ENCODE assay signal across 8 cellular contexts in genomic region chr2:215435261-215435808, GRCh38. TPM values are rescaled to one million over a fixed set of nuclear protein-coding genes. Genes with fewer than 3 reads are reported as not detected.
DNase-seq lines count a peak whose midpoint lies in the region; ATAC-seq lines count a peak whose summit lies in the region.

No MANE protein-coding gene starts in this region.

- H3K27me3 ChIP-seq in iPS-20b (ENCODE audit: insufficient read depth, low read length) = peaks cover 9% of the 10 kb centered on the region; the same call in 1 of the 2 replicates

- H3K9ac ChIP-seq in iPS-20b (ENCODE audit: low read depth, low read length) = peak overlapping the region; percentile 85

- H3K4me3 ChIP-seq in Jurkat, Clone E6-1 (ENCODE audit: low read length) = peak overlapping the region; percentile 32; the same call in 1 of the 2 replicates
- peak overlapping the region; percentile 90 for H3K4me3 ChIP-seq in iPS-20b (ENCODE audit: low read length)

- peaks cover 29% of the 10 kb centered on the region for H3K36me3 ChIP-seq in iPS-20b (ENCODE audit: insufficient read depth, low read depth, low read length)

- no peaks in the 10 kb centered on the region for H3K9me3 ChIP-seq in iPS-20b (ENCODE audit: insufficient read depth, low read depth, low read length)

- DNase-seq in COLO668 (lab: John Stamatoyannopoulos, UW; ENCODE audit: unreplicated experiment) (peak; percentile 37), medulla oblongata (ENCODE audit: extremely low spot score) (no peak)
- no peak for DNase-seq in Jurkat, Clone E6-1 (ENCODE audit: low read depth, low spot score)
- peak; percentile 4 for DNase-seq in stimulated activated CD4-positive, alpha-beta T cell treated with anti-CD3 and anti-CD28 coated beads, Interleukin-4, amount 100 ng/mL, for 24 hours

- peaks cover 6% of the 10 kb centered on the region; the same call in 1 of the 2 replicates for H3K4me1 ChIP-seq in iPS-20b (ENCODE audit: insufficient read depth, low read length)

- H3K27ac ChIP-seq in angular gyrus (ENCODE audit: low read depth, low read length) = peak overlapping the region; percentile 12
- H3K27ac ChIP-seq in iPS-20b (ENCODE audit: low read length) = no peak overlapping the region

- ATAC-seq in GM21381 (IDR thresholded peaks at IDR 0.05; ENCODE audit: unreplicated experiment) = peak; percentile 40
- ATAC-seq in GM19455 (IDR thresholded peaks at IDR 0.05; ENCODE audit: unreplicated experiment) = no peak

RNA-seq across cellular contexts. Expression of gene FN1, which starts 0.5 kb away (rescaled TPM):
- 3.1 TPM for polyA plus RNA-seq in Jurkat, Clone E6-1 (2012; ENCODE audit: insufficient read depth, insufficient read length)

Comparison
In these comparisons a context has a peak if more than half of its experiments do, and no peak if none do; other contexts are left out.
1. DNase-seq: peak in COLO668 (single experiment) and stimulated activated CD4-positive, alpha-beta T cell treated with anti-CD3 and anti-CD28 coated beads, Interleukin-4, amount 100 ng/mL, for 24 hours (single experiment); none in Jurkat, Clone E6-1 (single experiment) and medulla oblongata (single experiment).